ENCODE assay signal across 2 cellular contexts in the genomic region with DNA sequence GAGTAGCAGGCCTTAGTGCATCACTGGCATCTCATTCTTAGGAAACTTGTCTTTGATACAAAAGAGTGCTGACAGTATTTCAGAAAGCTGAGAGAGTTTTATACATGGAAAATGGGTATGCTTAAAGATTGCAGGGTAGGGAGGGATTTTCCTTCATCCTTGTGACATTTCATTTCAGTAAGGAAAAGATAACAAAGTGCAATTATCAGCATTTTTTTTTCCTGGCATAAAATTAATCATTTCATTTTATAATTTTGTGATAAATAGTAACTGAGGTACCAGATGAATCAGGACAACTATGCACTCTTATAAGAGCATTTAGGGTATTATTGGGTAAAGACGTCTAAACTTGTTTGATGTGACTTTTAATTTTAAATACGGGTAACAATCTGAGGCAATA.
TF ChIP-seq lines count a peak whose summit lies in the region.

No MANE protein-coding gene starts in this region.

TF ChIP-seq in A549, 52 proteins besides CTCF, POLR2A, EP300 and RAD21 (continued from another document):
- TF ChIP-seq, protein P1, sequence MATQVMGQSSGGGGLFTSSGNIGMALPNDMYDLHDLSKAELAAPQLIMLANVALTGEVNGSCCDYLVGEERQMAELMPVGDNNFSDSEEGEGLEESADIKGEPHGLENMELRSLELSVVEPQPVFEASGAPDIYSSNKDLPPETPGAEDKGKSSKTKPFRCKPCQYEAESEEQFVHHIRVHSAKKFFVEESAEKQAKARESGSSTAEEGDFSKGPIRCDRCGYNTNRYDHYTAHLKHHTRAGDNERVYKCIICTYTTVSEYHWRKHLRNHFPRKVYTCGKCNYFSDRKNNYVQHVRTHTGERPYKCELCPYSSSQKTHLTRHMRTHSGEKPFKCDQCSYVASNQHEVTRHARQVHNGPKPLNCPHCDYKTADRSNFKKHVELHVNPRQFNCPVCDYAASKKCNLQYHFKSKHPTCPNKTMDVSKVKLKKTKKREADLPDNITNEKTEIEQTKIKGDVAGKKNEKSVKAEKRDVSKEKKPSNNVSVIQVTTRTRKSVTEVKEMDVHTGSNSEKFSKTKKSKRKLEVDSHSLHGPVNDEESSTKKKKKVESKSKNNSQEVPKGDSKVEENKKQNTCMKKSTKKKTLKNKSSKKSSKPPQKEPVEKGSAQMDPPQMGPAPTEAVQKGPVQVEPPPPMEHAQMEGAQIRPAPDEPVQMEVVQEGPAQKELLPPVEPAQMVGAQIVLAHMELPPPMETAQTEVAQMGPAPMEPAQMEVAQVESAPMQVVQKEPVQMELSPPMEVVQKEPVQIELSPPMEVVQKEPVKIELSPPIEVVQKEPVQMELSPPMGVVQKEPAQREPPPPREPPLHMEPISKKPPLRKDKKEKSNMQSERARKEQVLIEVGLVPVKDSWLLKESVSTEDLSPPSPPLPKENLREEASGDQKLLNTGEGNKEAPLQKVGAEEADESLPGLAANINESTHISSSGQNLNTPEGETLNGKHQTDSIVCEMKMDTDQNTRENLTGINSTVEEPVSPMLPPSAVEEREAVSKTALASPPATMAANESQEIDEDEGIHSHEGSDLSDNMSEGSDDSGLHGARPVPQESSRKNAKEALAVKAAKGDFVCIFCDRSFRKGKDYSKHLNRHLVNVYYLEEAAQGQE (IDR thresholded peaks at IDR 0.05): no peak
- TF ChIP-seq KDM1A (IDR thresholded peaks at IDR 0.05; ENCODE audit: low read depth): no peak

TF ChIP-seq in SK-N-SH treated with all-trans-retinoic acid at 6 μM for 48 hours, 23 proteins besides CTCF, POLR2A, EP300 and RAD21 (continued from another document):
- TF ChIP-seq, protein P2, sequence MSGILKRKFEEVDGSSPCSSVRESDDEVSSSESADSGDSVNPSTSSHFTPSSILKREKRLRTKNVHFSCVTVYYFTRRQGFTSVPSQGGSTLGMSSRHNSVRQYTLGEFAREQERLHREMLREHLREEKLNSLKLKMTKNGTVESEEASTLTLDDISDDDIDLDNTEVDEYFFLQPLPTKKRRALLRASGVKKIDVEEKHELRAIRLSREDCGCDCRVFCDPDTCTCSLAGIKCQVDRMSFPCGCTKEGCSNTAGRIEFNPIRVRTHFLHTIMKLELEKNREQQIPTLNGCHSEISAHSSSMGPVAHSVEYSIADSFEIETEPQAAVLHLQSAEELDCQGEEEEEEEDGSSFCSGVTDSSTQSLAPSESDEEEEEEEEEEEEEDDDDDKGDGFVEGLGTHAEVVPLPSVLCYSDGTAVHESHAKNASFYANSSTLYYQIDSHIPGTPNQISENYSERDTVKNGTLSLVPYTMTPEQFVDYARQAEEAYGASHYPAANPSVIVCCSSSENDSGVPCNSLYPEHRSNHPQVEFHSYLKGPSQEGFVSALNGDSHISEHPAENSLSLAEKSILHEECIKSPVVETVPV (CRISPR knock-in tag; IDR thresholded peaks at IDR 0.05): no peak
- TF ChIP-seq, protein P3, sequence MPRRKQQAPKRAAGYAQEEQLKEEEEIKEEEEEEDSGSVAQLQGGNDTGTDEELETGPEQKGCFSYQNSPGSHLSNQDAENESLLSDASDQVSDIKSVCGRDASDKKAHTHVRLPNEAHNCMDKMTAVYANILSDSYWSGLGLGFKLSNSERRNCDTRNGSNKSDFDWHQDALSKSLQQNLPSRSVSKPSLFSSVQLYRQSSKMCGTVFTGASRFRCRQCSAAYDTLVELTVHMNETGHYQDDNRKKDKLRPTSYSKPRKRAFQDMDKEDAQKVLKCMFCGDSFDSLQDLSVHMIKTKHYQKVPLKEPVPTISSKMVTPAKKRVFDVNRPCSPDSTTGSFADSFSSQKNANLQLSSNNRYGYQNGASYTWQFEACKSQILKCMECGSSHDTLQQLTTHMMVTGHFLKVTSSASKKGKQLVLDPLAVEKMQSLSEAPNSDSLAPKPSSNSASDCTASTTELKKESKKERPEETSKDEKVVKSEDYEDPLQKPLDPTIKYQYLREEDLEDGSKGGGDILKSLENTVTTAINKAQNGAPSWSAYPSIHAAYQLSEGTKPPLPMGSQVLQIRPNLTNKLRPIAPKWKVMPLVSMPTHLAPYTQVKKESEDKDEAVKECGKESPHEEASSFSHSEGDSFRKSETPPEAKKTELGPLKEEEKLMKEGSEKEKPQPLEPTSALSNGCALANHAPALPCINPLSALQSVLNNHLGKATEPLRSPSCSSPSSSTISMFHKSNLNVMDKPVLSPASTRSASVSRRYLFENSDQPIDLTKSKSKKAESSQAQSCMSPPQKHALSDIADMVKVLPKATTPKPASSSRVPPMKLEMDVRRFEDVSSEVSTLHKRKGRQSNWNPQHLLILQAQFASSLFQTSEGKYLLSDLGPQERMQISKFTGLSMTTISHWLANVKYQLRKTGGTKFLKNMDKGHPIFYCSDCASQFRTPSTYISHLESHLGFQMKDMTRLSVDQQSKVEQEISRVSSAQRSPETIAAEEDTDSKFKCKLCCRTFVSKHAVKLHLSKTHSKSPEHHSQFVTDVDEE (CRISPR knock-in tag; IDR thresholded peaks at IDR 0.05): no peak
- TF ChIP-seq, protein P4, sequence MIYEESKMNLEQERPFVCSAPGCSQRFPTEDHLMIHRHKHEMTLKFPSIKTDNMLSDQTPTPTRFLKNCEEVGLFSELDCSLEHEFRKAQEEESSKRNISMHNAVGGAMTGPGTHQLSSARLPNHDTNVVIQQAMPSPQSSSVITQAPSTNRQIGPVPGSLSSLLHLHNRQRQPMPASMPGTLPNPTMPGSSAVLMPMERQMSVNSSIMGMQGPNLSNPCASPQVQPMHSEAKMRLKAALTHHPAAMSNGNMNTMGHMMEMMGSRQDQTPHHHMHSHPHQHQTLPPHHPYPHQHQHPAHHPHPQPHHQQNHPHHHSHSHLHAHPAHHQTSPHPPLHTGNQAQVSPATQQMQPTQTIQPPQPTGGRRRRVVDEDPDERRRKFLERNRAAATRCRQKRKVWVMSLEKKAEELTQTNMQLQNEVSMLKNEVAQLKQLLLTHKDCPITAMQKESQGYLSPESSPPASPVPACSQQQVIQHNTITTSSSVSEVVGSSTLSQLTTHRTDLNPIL (CRISPR knock-in tag; IDR thresholded peaks at IDR 0.05; ENCODE audit: low read depth): no peak
- TF ChIP-seq ZNF565 (CRISPR knock-in tag; conservative IDR thresholded peaks at IDR 0.05; ENCODE audit: low read depth): no peak
- no peak for TF ChIP-seq RARB (CRISPR knock-in tag; IDR thresholded peaks at IDR 0.05)
- TF ChIP-seq, protein P5, sequence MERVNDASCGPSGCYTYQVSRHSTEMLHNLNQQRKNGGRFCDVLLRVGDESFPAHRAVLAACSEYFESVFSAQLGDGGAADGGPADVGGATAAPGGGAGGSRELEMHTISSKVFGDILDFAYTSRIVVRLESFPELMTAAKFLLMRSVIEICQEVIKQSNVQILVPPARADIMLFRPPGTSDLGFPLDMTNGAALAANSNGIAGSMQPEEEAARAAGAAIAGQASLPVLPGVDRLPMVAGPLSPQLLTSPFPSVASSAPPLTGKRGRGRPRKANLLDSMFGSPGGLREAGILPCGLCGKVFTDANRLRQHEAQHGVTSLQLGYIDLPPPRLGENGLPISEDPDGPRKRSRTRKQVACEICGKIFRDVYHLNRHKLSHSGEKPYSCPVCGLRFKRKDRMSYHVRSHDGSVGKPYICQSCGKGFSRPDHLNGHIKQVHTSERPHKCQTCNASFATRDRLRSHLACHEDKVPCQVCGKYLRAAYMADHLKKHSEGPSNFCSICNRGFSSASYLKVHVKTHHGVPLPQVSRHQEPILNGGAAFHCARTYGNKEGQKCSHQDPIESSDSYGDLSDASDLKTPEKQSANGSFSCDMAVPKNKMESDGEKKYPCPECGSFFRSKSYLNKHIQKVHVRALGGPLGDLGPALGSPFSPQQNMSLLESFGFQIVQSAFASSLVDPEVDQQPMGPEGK (CRISPR knock-in tag; IDR thresholded peaks at IDR 0.05; ENCODE audit: borderline replicate concordance): no peak
- no peak for TF ChIP-seq ARNTL (CRISPR knock-in tag; IDR thresholded peaks at IDR 0.05; ENCODE audit: borderline replicate concordance, low read depth)
